31 cellular contexts compared by ENCODE assay signal in genomic region chr22:48982321-48982905, GRCh38.
"Had no signal": no experiment of that assay in that cellular context is flagged by ENCODE, and none has a peak within 500 bp of the region (broad histone marks: within the 10 kb centered on the region; RNA-seq: fewer than 3 reads in every experiment).

No MANE protein-coding gene starts in this region.

- H3K27me3 ChIP-seq: neutrophil, ovary, right atrium auricular region, testis, thyroid gland, transverse colon, upper lobe of left lung had no signal

- H3K9me3 Mint-ChIP-seq: mesothelial cell of epicardium had no signal

- H3K27ac Mint-ChIP-seq: immature natural killer cell; mesothelial cell of epicardium; naive B cell; natural killer cell; nephron progenitor cell; progenitor cell of endocrine pancreas; stimulated activated naive B cell treated with anti-CD40 and anti-IgM and Interleukin-4, amounts not matched to agents 10 μg/mL and 1 μg/mL and 100 μg/mL, for 72 hours had no signal

- H3K4me1 ChIP-seq: left lung, lower lobe of right lung, right atrium auricular region, stomach, testis, thyroid gland, transverse colon, upper lobe of left lung, vagina had no signal

- H3K9me3 ChIP-seq: lower lobe of right lung, neutrophil, ovary, testis, thyroid gland, transverse colon, vagina had no signal

- H3K36me3 ChIP-seq: left lung, lower lobe of right lung, neutrophil, ovary, right atrium auricular region, stomach, thyroid gland, transverse colon, upper lobe of left lung, vagina had no signal

- H3K4me3 Mint-ChIP-seq: immature natural killer cell; mesothelial cell of epicardium; naive B cell; natural killer cell; nephron progenitor cell; stimulated activated naive B cell treated with anti-CD40 and anti-IgM and Interleukin-4, amounts not matched to agents 10 μg/mL and 1 μg/mL and 100 μg/mL, for 72 hours had no signal

- H3K36me3 Mint-ChIP-seq: immature natural killer cell; mesothelial cell of epicardium; natural killer cell; stimulated activated naive B cell treated with anti-CD40 and anti-IgM and Interleukin-4, amounts not matched to agents 10 μg/mL and 1 μg/mL and 100 μg/mL, for 72 hours had no signal

- DNase-seq: hypothalamus; immature natural killer cell; kidney; left colon; lower lobe of right lung; mammary epithelial cell; mesenchymal stem cell; naive B cell; natural killer cell; nephron progenitor cell; occipital lobe; ovary; stimulated activated CD4-positive, alpha-beta T cell treated with anti-CD3 and anti-CD28 coated beads, Interleukin-12 subunit alpha, Interleukin-12 subunit beta, amount 100 ng/mL, for 4 hours; stimulated activated CD4-positive, alpha-beta T cell treated with anti-CD3 and anti-CD28 coated beads, Interleukin-15, amount 100 ng/mL, for 24 hours; stimulated activated CD4-positive, alpha-beta T cell treated with anti-CD3 and anti-CD28 coated beads, Interleukin-2, amount 100 ng/mL, for 24 hours; stimulated activated CD4-positive, alpha-beta T cell treated with anti-CD3 and anti-CD28 coated beads, Interleukin-4, amount 100 ng/mL, for 1 hour; stimulated activated naive B cell treated with anti-CD40 and anti-IgM and Interleukin-4, amounts not matched to agents 10 μg/mL and 1 μg/mL and 100 μg/mL, for 72 hours; stimulated activated naive CD8-positive, alpha-beta T cell treated with anti-CD3 and anti-CD28 coated beads, Interleukin-15, Interleukin-2, amounts not matched to agents 100 U/mL and 50 U/mL, for 24 hours; stomach; testis; thyroid gland; transverse colon had no signal

- H3K4me3 ChIP-seq: left lung, lower lobe of right lung, ovary, right atrium auricular region, skin epidermis, stomach, testis, thyroid gland, transverse colon, upper lobe of left lung, vagina had no signal

- ATAC-seq: left colon; left lung; lower lobe of right lung; natural killer cell; sciatic nerve; stimulated activated naive B cell treated with anti-CD40 and anti-IgM and Interleukin-4, amounts not matched to agents 10 μg/mL and 1 μg/mL and 100 μg/mL, for 72 hours; stimulated activated naive CD8-positive, alpha-beta T cell treated with anti-CD3 and anti-CD28 coated beads, Interleukin-15, Interleukin-2, amounts not matched to agents 100 U/mL and 50 U/mL, for 24 hours had no signal

- H3K4me1 Mint-ChIP-seq: immature natural killer cell; mesothelial cell of epicardium; naive B cell; natural killer cell; stimulated activated naive B cell treated with anti-CD40 and anti-IgM and Interleukin-4, amounts not matched to agents 10 μg/mL and 1 μg/mL and 100 μg/mL, for 72 hours had no signal

- H3K27ac ChIP-seq: left lung, lower lobe of right lung, neutrophil, ovary, right atrium auricular region, skin epidermis, stomach, testis, thyroid gland, transverse colon, upper lobe of left lung, vagina had no signal
